ENCODE assay signal across 8 cellular contexts in genomic region chr10:87816842-87817178, GRCh38. TPM values are rescaled to one million over a fixed set of nuclear protein-coding genes. Genes with fewer than 3 reads are reported as not detected.
DNase-seq lines count a peak whose midpoint lies in the region; ATAC-seq and TF ChIP-seq lines count a peak whose summit lies in the region.

No MANE protein-coding gene starts in this region.

- H3K23ac ChIP-seq in mesenchymal stem cell (ENCODE audit: low read length in 2 of 2) = no peak overlapping the region

- no peak overlapping the region for H4K8ac ChIP-seq in mesenchymal stem cell (ENCODE audit: low read length)

- H3K79me1 ChIP-seq in mesenchymal stem cell (replicated peaks; ENCODE audit: low read length, poor library complexity, severe bottlenecking) = no peaks in the 10 kb centered on the region

- H3K4me3 ChIP-seq in A673 (ENCODE audit: low read depth, low read length, poor library complexity, severe bottlenecking) = peak overlapping the region; percentile 77
- peak overlapping the region; percentile 95 for H3K4me3 ChIP-seq in HL-60 (replicated peaks; ENCODE audit: insufficient read depth, low read length)
- peak overlapping the region in 1 of 2 experiments; percentile 96 for H3K4me3 ChIP-seq in mesenchymal stem cell (ENCODE audit: insufficient read depth in 1 of 2, low read depth in 1 of 2, low read length in 2 of 2)

- H3K27me3 ChIP-seq in A673 (replicated peaks; ENCODE audit: insufficient read depth, low read depth, low read length, poor library complexity) (no peaks in the 10 kb centered on the region), HL-60 (ENCODE audit: insufficient read depth, poor library complexity, severe bottlenecking) (no peaks in the 10 kb centered on the region), mesenchymal stem cell (ENCODE audit: control insufficient read depth in 1 of 2, insufficient read depth in 1 of 2, low read length in 2 of 2) (no peaks in the 10 kb centered on the region)

- H3K36me3 ChIP-seq in A673 (ENCODE audit: insufficient read depth, low read length, poor library complexity, severe bottlenecking) = peaks cover 24% of the 10 kb centered on the region
- H3K36me3 ChIP-seq in mesenchymal stem cell (ENCODE audit: control insufficient read depth in 1 of 2, insufficient read depth in 2 of 2, low read depth in 1 of 2, low read length in 2 of 2) = peaks cover 3 to 21% of the 10 kb centered on the region in 2 experiments

- TF ChIP-seq CTCF in A673 (conservative IDR thresholded peaks at IDR 0.05; ENCODE audit: low read depth, low read length) (no peak), HL-60 (IDR thresholded peaks at IDR 0.05; ENCODE audit: insufficient read depth, low read length) (no peak)

- intact Hi-C loops in A673 (cut with micrococcal nuclease; ENCODE audit: unreplicated experiment) = no loop called here

- H2BK15ac ChIP-seq in mesenchymal stem cell (ENCODE audit: low read depth, poor library complexity, severe bottlenecking) = no peak overlapping the region

- DNase-seq in A673 (ENCODE audit: low spot score) = peak; percentile 6
- no peak for DNase-seq in HL-60 (ENCODE audit: low read depth in 1 of 2, low spot score in 1 of 2)
- DNase-seq in activated naive CD8-positive, alpha-beta T cell treated with anti-CD3 and anti-CD28 coated beads, Interleukin-2, amount 50 U/mL, for 24 hours = no peak
- DNase-seq in mesenchymal stem cell = peak; percentile 26
- DNase-seq in NCI-H345 treated with DMSO at 0.1 percent for 48 hours (lab: John Stamatoyannopoulos, UW; ENCODE audit: unreplicated experiment) = no peak
- no peak for DNase-seq in NCI-H146 (lab: John Stamatoyannopoulos, UW)
- no peak for DNase-seq in SHP77 (lab: John Stamatoyannopoulos, UW)

- no peak overlapping the region for H3K14ac ChIP-seq in mesenchymal stem cell (ENCODE audit: low read length in 2 of 2)

- CTCF ChIA-PET in A673 (lab: Charles Lee) = no interaction called here

- peaks cover 41% of the 10 kb centered on the region for H3K4me1 Mint-ChIP-seq in activated naive CD8-positive, alpha-beta T cell treated with anti-CD3 and anti-CD28 coated beads, Interleukin-2, amount 50 U/mL, for 24 hours

- 68% methylated on average over 2 of the region's 4 CpGs for WGBS in mesenchymal stem cell

- H2AFZ ChIP-seq in mesenchymal stem cell (ENCODE audit: low read depth, low read length) = no peak overlapping the region

- peak overlapping the region; percentile 97 for H3K9ac ChIP-seq in mesenchymal stem cell (ENCODE audit: low read length)

- H3K27ac ChIP-seq in A673 (ENCODE audit: low read depth, low read length, poor library complexity, severe bottlenecking) (peak overlapping the region; percentile 77), HL-60 (replicated peaks) (peak overlapping the region; percentile 92), mesenchymal stem cell (ENCODE audit: low read length, poor library complexity, severe bottlenecking) (no peak overlapping the region)

- H3K36me3 Mint-ChIP-seq in activated naive CD8-positive, alpha-beta T cell treated with anti-CD3 and anti-CD28 coated beads, Interleukin-2, amount 50 U/mL, for 24 hours (ENCODE audit: low read depth) = peaks cover 23% of the 10 kb centered on the region

- ATAC-seq in activated naive CD8-positive, alpha-beta T cell treated with anti-CD3 and anti-CD28 coated beads, Interleukin-2, amount 50 U/mL, for 24 hours = no peak
- ATAC-seq in HG03108 (IDR thresholded peaks at IDR 0.05; ENCODE audit: unreplicated experiment) = no peak

- no peak overlapping the region for H2BK120ac ChIP-seq in mesenchymal stem cell (ENCODE audit: low read depth, low read length)

- H3K4me2 ChIP-seq in mesenchymal stem cell (ENCODE audit: low read length, poor library complexity, severe bottlenecking) = peak overlapping the region; percentile 66

- no peak overlapping the region for H2BK5ac ChIP-seq in mesenchymal stem cell (ENCODE audit: low read depth, low read length, poor library complexity, severe bottlenecking)

- TSS peak; percentile 38 for BruUV-seq in A673 (replicated peaks; lab: Mats Ljungman, UMichigan)

- H3K27me3 Mint-ChIP-seq in activated naive CD8-positive, alpha-beta T cell treated with anti-CD3 and anti-CD28 coated beads, Interleukin-2, amount 50 U/mL, for 24 hours = no peaks in the 10 kb centered on the region

- H3K27ac Mint-ChIP-seq in activated naive CD8-positive, alpha-beta T cell treated with anti-CD3 and anti-CD28 coated beads, Interleukin-2, amount 50 U/mL, for 24 hours = peak overlapping the region; percentile 97

- no peaks in the 10 kb centered on the region for H3K9me3 ChIP-seq in A673 (ENCODE audit: low read depth, low read length, poor library complexity, severe bottlenecking)
- H3K9me3 ChIP-seq in mesenchymal stem cell (ENCODE audit: control insufficient read depth, low read length) = no peaks in the 10 kb centered on the region

- no peak overlapping the region for H2AK5ac ChIP-seq in mesenchymal stem cell (ENCODE audit: low read length, severe bottlenecking)

- no peak overlapping the region for H2BK12ac ChIP-seq in mesenchymal stem cell (ENCODE audit: low read length in 2 of 2)

- H3K9me3 Mint-ChIP-seq in activated naive CD8-positive, alpha-beta T cell treated with anti-CD3 and anti-CD28 coated beads, Interleukin-2, amount 50 U/mL, for 24 hours = no peaks in the 10 kb centered on the region

- H3K4me1 ChIP-seq in A673 (ENCODE audit: insufficient read depth, low read length, poor library complexity, severe bottlenecking) = peaks cover 17% of the 10 kb centered on the region
- H3K4me1 ChIP-seq in mesenchymal stem cell (ENCODE audit: control insufficient read depth, insufficient read depth, low read depth, low read length) = peaks cover 3% of the 10 kb centered on the region

- POLR2A ChIA-PET in A673 (lab: Charles Lee; ENCODE audit: low non-redundant PET) = no interaction called here

- no peak overlapping the region for H3K18ac ChIP-seq in mesenchymal stem cell (ENCODE audit: low read depth in 1 of 2, low read length in 2 of 2)

- peak overlapping the region; percentile 96 for H3K4me3 Mint-ChIP-seq in activated naive CD8-positive, alpha-beta T cell treated with anti-CD3 and anti-CD28 coated beads, Interleukin-2, amount 50 U/mL, for 24 hours

- no peak overlapping the region for H3K4ac ChIP-seq in mesenchymal stem cell (ENCODE audit: low read depth in 1 of 2, low read length in 2 of 2)

- H4K91ac ChIP-seq in mesenchymal stem cell (ENCODE audit: low read length) = no peak overlapping the region

RNA-seq across cellular contexts. Expression of gene ATAD1, which starts 1.2 kb away (rescaled TPM):
- 48.6 and 51.6 TPM in 2 replicates for total RNA-seq in A673 (2021)
- 34.7 TPM for polyA plus RNA-seq in mesenchymal stem cell (2013, experiment 1 of 2)
- 37.4 TPM for polyA plus RNA-seq in mesenchymal stem cell (2013, experiment 2 of 2)

RNA-seq across cellular contexts. Expression of gene KLLN, which starts 46.5 kb away (rescaled TPM):
- total RNA-seq in A673 (2021) = 0.32 and 0.37 TPM in 2 replicates
- polyA plus RNA-seq in mesenchymal stem cell (2013, experiment 1 of 2) = 0.46 TPM
- 0.47 TPM for polyA plus RNA-seq in mesenchymal stem cell (2013, experiment 2 of 2)

RNA-seq across cellular contexts. Expression of gene PTEN, which starts 46.6 kb away (rescaled TPM):
- 66.0 and 66.4 TPM in 2 replicates for total RNA-seq in A673 (2021)
- 48.3 TPM for polyA plus RNA-seq in mesenchymal stem cell (2013, experiment 1 of 2)
- 48.6 TPM for polyA plus RNA-seq in mesenchymal stem cell (2013, experiment 2 of 2)

Comparison
In these comparisons a context has a peak if more than half of its experiments do, and no peak if none do; other contexts are left out.
1. DNase-seq: peak in A673 (single experiment) and mesenchymal stem cell (single experiment); none in HL-60 (0 of 2), activated naive CD8-positive, alpha-beta T cell treated with anti-CD3 and anti-CD28 coated beads, Interleukin-2, amount 50 U/mL, for 24 hours (single experiment), NCI-H345 treated with DMSO at 0.1 percent for 48 hours (single experiment), NCI-H146 (single experiment) and SHP77 (0 of 2).